ENCODE assay signal across 1 cellular context in genomic region chr6:111782161-111782809, GRCh38.
A peak's percentile ranks its signal among the peaks of the same experiment; 100 is the strongest.
TF ChIP-seq lines count a peak whose summit lies in the region.

No MANE protein-coding gene starts in this region.

TF ChIP-seq in GM12878, 131 proteins besides CTCF, POLR2A, EP300 and RAD21:
- TF ChIP-seq ZBTB4 (CRISPR knock-in tag; IDR thresholded peaks at IDR 0.05) (no peak), PAX8 (IDR thresholded peaks at IDR 0.05) (no peak), PML (IDR thresholded peaks at IDR 0.05; ENCODE audit: low read length) (no peak), PKNOX1 (IDR thresholded peaks at IDR 0.05) (0 out of 2 replicates have a peak, but pooled peaks have one; percentile 8)
